In the genomic region with DNA sequence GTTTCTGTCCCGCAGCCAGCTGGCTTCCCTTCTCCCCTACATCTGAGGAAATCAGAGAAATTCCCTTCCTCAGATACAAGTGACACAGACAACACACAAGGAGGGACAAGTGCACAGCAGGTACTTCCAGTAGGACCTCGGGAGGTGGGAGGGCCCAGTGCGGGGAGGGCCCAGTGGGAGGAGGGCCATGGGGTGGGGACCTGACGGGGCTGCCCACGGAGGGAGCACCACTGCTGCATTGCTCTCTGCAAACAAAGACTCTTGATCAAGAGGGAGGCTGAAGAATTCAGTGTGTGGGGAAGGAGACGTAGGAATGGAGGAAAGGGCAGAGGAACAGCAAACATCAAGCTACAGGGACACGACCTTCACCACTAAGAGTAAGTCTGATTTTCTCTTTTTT, we compare ENCODE assay signal across 20 cellular contexts. TPM values are rescaled to one million over a fixed set of nuclear protein-coding genes. Genes with fewer than 3 reads are reported as not detected.
DNase-seq lines count a peak whose midpoint lies in the region; ATAC-seq, FAIRE-seq and TF ChIP-seq lines count a peak whose summit lies in the region.
"Had no signal": no experiment of that assay in that cellular context is flagged by ENCODE, and none has a peak within 500 bp of the region (broad histone marks: within the 10 kb centered on the region; RNA-seq: fewer than 3 reads in every experiment).

No MANE protein-coding gene starts in this region.

- H3K36me3 Mint-ChIP-seq in activated T-cell treated with anti-CD3 and anti-CD28 coated beads, Interleukin-2, amount 50 U/mL, for 72 hours (ENCODE audit: insufficient read depth in 2 of 2) = peaks cover 24 to 44% of the 10 kb centered on the region in 2 donors
- H3K36me3 Mint-ChIP-seq in activated naive CD8-positive, alpha-beta T cell treated with anti-CD3 and anti-CD28 coated beads, Interleukin-2, amount 10 ng/mL, durations not matched to agents 7 days and 5 days = peaks cover 45% of the 10 kb centered on the region
- peaks cover 7 to 72% (median 20%) of the 10 kb centered on the region in 3 donors for H3K36me3 Mint-ChIP-seq in naive thymus-derived CD8-positive, alpha-beta T cell
- H3K36me3 Mint-ChIP-seq: IgD-negative memory B cell had no signal

- ATAC-seq in activated T-cell treated with anti-CD3 and anti-CD28 coated beads, Interleukin-2, amount 50 U/mL, for 72 hours (replicated peaks in 1 of 2) = peak in 1 of 2 donors; percentile 17
- no peak for ATAC-seq in activated naive CD8-positive, alpha-beta T cell treated with anti-CD3 and anti-CD28 coated beads, Interleukin-2, amount 10 ng/mL, durations not matched to agents 7 days and 5 days (ENCODE audit: low read depth)
- ATAC-seq in naive thymus-derived CD8-positive, alpha-beta T cell = no peak

- peaks cover 60% of the 10 kb centered on the region for H3K4me1 Mint-ChIP-seq in activated T-cell treated with anti-CD3 and anti-CD28 coated beads, Interleukin-2, amount 50 U/mL, for 72 hours (ENCODE audit: low read depth)
- H3K4me1 Mint-ChIP-seq in activated naive CD8-positive, alpha-beta T cell treated with anti-CD3 and anti-CD28 coated beads, Interleukin-2, amount 10 ng/mL, durations not matched to agents 7 days and 5 days = peaks cover 45% of the 10 kb centered on the region
- H3K4me1 Mint-ChIP-seq in naive thymus-derived CD8-positive, alpha-beta T cell = peaks cover 18 to 46% (median 28%) of the 10 kb centered on the region in 4 donors

- 0 out of 2 replicates have a peak, but pooled peaks have one; percentile 17 for TF ChIP-seq POLR2A in GM12892 (IDR thresholded peaks at IDR 0.05; ENCODE audit: low read depth, low read length)

- FAIRE-seq in GM12892 (lab: Jason Lieb, UNC) = no peak
- FAIRE-seq: A204.1, D721Med had no signal

- H3K27me3 Mint-ChIP-seq in activated T-cell treated with anti-CD3 and anti-CD28 coated beads, Interleukin-2, amount 50 U/mL, for 72 hours (ENCODE audit: low read depth) = no peaks in the 10 kb centered on the region
- no peaks in the 10 kb centered on the region for H3K27me3 Mint-ChIP-seq in activated naive CD8-positive, alpha-beta T cell treated with anti-CD3 and anti-CD28 coated beads, Interleukin-2, amount 10 ng/mL, durations not matched to agents 7 days and 5 days
- no peaks in the 10 kb centered on the region for H3K27me3 Mint-ChIP-seq in naive thymus-derived CD8-positive, alpha-beta T cell
- H3K27me3 Mint-ChIP-seq: IgD-negative memory B cell had no signal

- no peaks in the 10 kb centered on the region for H3K9me3 Mint-ChIP-seq in activated T-cell treated with anti-CD3 and anti-CD28 coated beads, Interleukin-2, amount 50 U/mL, for 72 hours
- H3K9me3 Mint-ChIP-seq in activated naive CD8-positive, alpha-beta T cell treated with anti-CD3 and anti-CD28 coated beads, Interleukin-2, amount 10 ng/mL, durations not matched to agents 7 days and 5 days = no peaks in the 10 kb centered on the region
- H3K9me3 Mint-ChIP-seq in naive thymus-derived CD8-positive, alpha-beta T cell = no peaks in the 10 kb centered on the region
- H3K9me3 Mint-ChIP-seq: CD14-positive monocyte, IgD-negative memory B cell had no signal

- POLR2A ChIA-PET in activated naive CD8-positive, alpha-beta T cell treated with anti-CD3 and anti-CD28 coated beads, Interleukin-2, amount 10 ng/mL, durations not matched to agents 7 days and 5 days (lab: Charles Lee) = interaction anchor here (3.4 kb wide), 1 partner anchor 8 kb away, joined by 14 read pairs; a partner anchor contains a TSS
- POLR2A ChIA-PET in naive thymus-derived CD8-positive, alpha-beta T cell (lab: Charles Lee) = no interaction called here

- H3K27ac Mint-ChIP-seq in activated T-cell treated with anti-CD3 and anti-CD28 coated beads, Interleukin-2, amount 50 U/mL, for 72 hours = peak overlapping the region; percentile 61
- H3K27ac Mint-ChIP-seq in activated naive CD8-positive, alpha-beta T cell treated with anti-CD3 and anti-CD28 coated beads, Interleukin-2, amount 10 ng/mL, durations not matched to agents 7 days and 5 days = peak overlapping the region; percentile 40
- peak overlapping the region in 8 of 10 donors; percentile 14 to 82 (median 52) for H3K27ac Mint-ChIP-seq in naive thymus-derived CD8-positive, alpha-beta T cell
- H3K27ac Mint-ChIP-seq: IgD-negative memory B cell had no signal

- no peak overlapping the region for H3K4me3 Mint-ChIP-seq in activated T-cell treated with anti-CD3 and anti-CD28 coated beads, Interleukin-2, amount 50 U/mL, for 72 hours
- H3K4me3 Mint-ChIP-seq in activated naive CD8-positive, alpha-beta T cell treated with anti-CD3 and anti-CD28 coated beads, Interleukin-2, amount 10 ng/mL, durations not matched to agents 7 days and 5 days = no peak overlapping the region
- no peak overlapping the region for H3K4me3 Mint-ChIP-seq in naive thymus-derived CD8-positive, alpha-beta T cell
- H3K4me3 Mint-ChIP-seq: CD14-positive monocyte, IgD-negative memory B cell had no signal

- no peak for DNase-seq in activated T-cell treated with anti-CD3 and anti-CD28 coated beads, Interleukin-2, amount 50 U/mL, for 72 hours
- DNase-seq in activated T-cell treated with anti-CD3 and anti-CD28 coated beads, Interleukin-2, amount 50 U/mL, for 1 hour = no peak
- no peak for DNase-seq in GM12892 (ENCODE audit: insufficient read length)
- no peak for DNase-seq in activated naive CD8-positive, alpha-beta T cell treated with anti-CD3 and anti-CD28 coated beads, Interleukin-2, amount 10 ng/mL, durations not matched to agents 7 days and 5 days
- no peak for DNase-seq in naive thymus-derived CD8-positive, alpha-beta T cell
- DNase-seq in NCI-H2227 treated with DMSO at 0.1 percent for 48 hours (lab: John Stamatoyannopoulos, UW) = no peak
- no peak for DNase-seq in stimulated activated naive CD4-positive, alpha-beta T cell treated with Interleukin-2 at 50 U/mL for 16 hours (lab: John Stamatoyannopoulos, UW)
- no peak for DNase-seq in NCI-H187 (lab: John Stamatoyannopoulos, UW)
- DNase-seq: DMS53, GDM1, NCI-H1694, NCI-H2081 treated with DMSO at 0.1 percent for 48 hours, NCI-H510A, PC-9, SIG-M5 had no signal

RNA-seq across cellular contexts. Expression of a gene that starts 9.0 kb away (rescaled TPM):
- total RNA-seq in activated T-cell treated with anti-CD3 and anti-CD28 coated beads, Interleukin-2, amount 50 U/mL, for 72 hours = 100 to 1,000 TPM; 117 to 127 TPM
- 45.5 TPM for polyA plus RNA-seq in GM12892 (2012; ENCODE audit: missing spikeins)
- 100 to 1,000 TPM; 209 to 210 TPM for total RNA-seq in activated naive CD8-positive, alpha-beta T cell treated with anti-CD3 and anti-CD28 coated beads, Interleukin-2, amount 10 ng/mL, durations not matched to agents 7 days and 5 days
- total RNA-seq in naive thymus-derived CD8-positive, alpha-beta T cell = 100 to 1,000 TPM in 1 of 2 experiments, 10 to 100 TPM in 1; 96.2 to 117 TPM
- polyA plus RNA-seq in naive thymus-derived CD8-positive, alpha-beta T cell = 10 to 100 TPM; 24.2 to 36.6 (median 25.3) TPM

RNA-seq across cellular contexts. Expression of a gene that starts 12.7 kb away (rescaled TPM):
- total RNA-seq in activated T-cell treated with anti-CD3 and anti-CD28 coated beads, Interleukin-2, amount 50 U/mL, for 72 hours = 1 to 10 TPM; 8.0 to 8.1 TPM
- 71.9 TPM for polyA plus RNA-seq in GM12892 (2012; ENCODE audit: missing spikeins)
- 1 to 10 TPM; 2.4 to 3.1 TPM for total RNA-seq in activated naive CD8-positive, alpha-beta T cell treated with anti-CD3 and anti-CD28 coated beads, Interleukin-2, amount 10 ng/mL, durations not matched to agents 7 days and 5 days
- 1 to 10 TPM; 3.9 to 5.6 TPM for total RNA-seq in naive thymus-derived CD8-positive, alpha-beta T cell
- under 1 TPM in 2 of 3 donors, not detected in 1; 0.43 to 0.75 TPM for polyA plus RNA-seq in naive thymus-derived CD8-positive, alpha-beta T cell
- total RNA-seq: H4 had no signal

RNA-seq across cellular contexts. Expression of a gene that starts 14.4 kb away (rescaled TPM):
- 100 to 1,000 TPM; 301 to 305 TPM for total RNA-seq in activated T-cell treated with anti-CD3 and anti-CD28 coated beads, Interleukin-2, amount 50 U/mL, for 72 hours
- 358 TPM for polyA plus RNA-seq in GM12892 (2012; ENCODE audit: missing spikeins)
- 100 to 1,000 TPM; 308 to 327 TPM for total RNA-seq in activated naive CD8-positive, alpha-beta T cell treated with anti-CD3 and anti-CD28 coated beads, Interleukin-2, amount 10 ng/mL, durations not matched to agents 7 days and 5 days
- 100 to 1,000 TPM; 133 to 138 TPM for total RNA-seq in naive thymus-derived CD8-positive, alpha-beta T cell
- polyA plus RNA-seq in naive thymus-derived CD8-positive, alpha-beta T cell = 100 to 1,000 TPM; 350 to 386 (median 386) TPM

RNA-seq across cellular contexts. Expression of a gene that starts 24.0 kb away (rescaled TPM):
- 100 to 1,000 TPM; 328 to 373 TPM for total RNA-seq in activated T-cell treated with anti-CD3 and anti-CD28 coated beads, Interleukin-2, amount 50 U/mL, for 72 hours
- 151 TPM for polyA plus RNA-seq in GM12892 (2012; ENCODE audit: missing spikeins)
- total RNA-seq in activated naive CD8-positive, alpha-beta T cell treated with anti-CD3 and anti-CD28 coated beads, Interleukin-2, amount 10 ng/mL, durations not matched to agents 7 days and 5 days = 100 to 1,000 TPM; 315 to 323 TPM
- total RNA-seq in naive thymus-derived CD8-positive, alpha-beta T cell = 100 to 1,000 TPM; 113 TPM
- polyA plus RNA-seq in naive thymus-derived CD8-positive, alpha-beta T cell = 100 to 1,000 TPM; 197 to 283 (median 230) TPM

RNA-seq across cellular contexts. Expression of a gene that starts 24.5 kb away (rescaled TPM):
- 100 to 1,000 TPM; 271 to 299 TPM for total RNA-seq in activated T-cell treated with anti-CD3 and anti-CD28 coated beads, Interleukin-2, amount 50 U/mL, for 72 hours
- polyA plus RNA-seq in GM12892 (2012; ENCODE audit: missing spikeins) = 286 TPM
- total RNA-seq in activated naive CD8-positive, alpha-beta T cell treated with anti-CD3 and anti-CD28 coated beads, Interleukin-2, amount 10 ng/mL, durations not matched to agents 7 days and 5 days = 100 to 1,000 TPM; 353 to 356 TPM
- 100 to 1,000 TPM; 102 to 104 TPM for total RNA-seq in naive thymus-derived CD8-positive, alpha-beta T cell
- 100 to 1,000 TPM; 402 to 432 (median 424) TPM for polyA plus RNA-seq in naive thymus-derived CD8-positive, alpha-beta T cell
